Comparison of ENCODE assay signal across 20 cellular contexts in the genomic region with DNA sequence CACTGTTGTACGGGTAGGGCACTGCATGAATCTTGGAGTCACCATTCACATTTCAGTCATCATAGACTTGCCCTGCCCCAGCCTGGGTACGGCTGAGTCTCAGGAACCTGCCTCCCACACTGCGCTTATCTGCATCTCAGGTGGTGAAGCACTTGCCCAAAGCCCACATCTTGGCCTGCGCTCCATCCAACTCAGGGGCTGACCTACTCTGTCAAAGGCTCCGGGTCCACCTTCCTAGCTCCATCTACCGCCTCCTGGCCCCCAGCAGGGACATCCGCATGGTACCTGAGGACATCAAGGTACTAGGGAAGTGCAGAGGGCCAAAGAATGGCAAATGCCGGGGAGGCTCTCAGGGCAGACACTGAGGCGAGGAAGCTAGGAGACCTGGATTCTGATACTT. TPM values are rescaled to one million over a fixed set of nuclear protein-coding genes. Genes with fewer than 3 reads are reported as not detected.
DNase-seq lines count a peak whose midpoint lies in the region; TF ChIP-seq lines count a peak whose summit lies in the region.
"Had no signal": no experiment of that assay in that cellular context is flagged by ENCODE, and none has a peak within 500 bp of the region (broad histone marks: within the 10 kb centered on the region; RNA-seq: fewer than 3 reads in every experiment).

No MANE protein-coding gene starts in this region.

- no peaks in the 10 kb centered on the region for H3K79me2 ChIP-seq in osteoblast (ENCODE audit: insufficient read depth, low read length)
- H3K79me2 ChIP-seq in MM.1S (ENCODE audit: low read length): no peaks in the 10 kb centered on the region

- H3K9ac ChIP-seq in MM.1S (ENCODE audit: low read length): no peak overlapping the region
- H3K9ac ChIP-seq: BLaER1, GM23248 had no signal

- H3K4me1 Mint-ChIP-seq in type B pancreatic cell (ENCODE audit: unreplicated experiment): peaks cover 18% of the 10 kb centered on the region

- H3K4me1 ChIP-seq in osteoblast (ENCODE audit: insufficient read depth, low read length): peaks cover 7% of the 10 kb centered on the region
- peaks cover 2% of the 10 kb centered on the region for H3K4me1 ChIP-seq in MM.1S (ENCODE audit: low read length)

- H3K4me2 ChIP-seq in osteoblast (ENCODE audit: insufficient read depth, low read length) (no peak overlapping the region), MM.1S (ENCODE audit: low read depth, low read length) (no peak overlapping the region)
- H3K4me2 ChIP-seq: BLaER1 had no signal

- H3K9me3 Mint-ChIP-seq in type B pancreatic cell: no peaks in the 10 kb centered on the region
- H3K9me3 Mint-ChIP-seq: CD4-positive, CD25-positive, alpha-beta regulatory T cell; CD8-positive, alpha-beta T cell had no signal

- no peak overlapping the region for H3K27ac Mint-ChIP-seq in type B pancreatic cell
- H3K27ac Mint-ChIP-seq: B cell; CD4-positive, CD25-positive, alpha-beta regulatory T cell; CD8-positive, alpha-beta T cell had no signal

- H3F3A ChIP-seq in MM.1S (ENCODE audit: insufficient read depth, low read length): no peaks in the 10 kb centered on the region

- H3K9me3 ChIP-seq in osteoblast (ENCODE audit: low read depth, low read length) (no peaks in the 10 kb centered on the region), MM.1S (replicated peaks; ENCODE audit: insufficient read depth, low read length) (no peaks in the 10 kb centered on the region)
- H3K9me3 ChIP-seq: BLaER1, Caco-2 had no signal

- H3K27ac ChIP-seq in osteoblast (ENCODE audit: low read depth, low read length): no peak overlapping the region
- no peak overlapping the region for H3K27ac ChIP-seq in MM.1S (ENCODE audit: low read length)
- H3K27ac ChIP-seq: BLaER1, C4-2B, GM23248 had no signal

- H3K4me3 Mint-ChIP-seq in type B pancreatic cell: no peak overlapping the region
- H3K4me3 Mint-ChIP-seq: B cell; CD4-positive, CD25-positive, alpha-beta regulatory T cell; CD8-positive, alpha-beta T cell had no signal

- DNase-seq in islet precursor cell (peak; percentile 41), osteoblast (ENCODE audit: insufficient read length, low spot score, missing footprints) (peak; percentile 51), type B pancreatic cell (ENCODE audit: extremely low spot score, unreplicated experiment) (peak; percentile 62), MM.1S (no peak), NCI-H1930 (lab: John Stamatoyannopoulos, UW) (no peak)
- no peak for DNase-seq in activated effector memory CD4-positive, alpha-beta T cell treated with Interleukin-2 at 50 U/mL for 16 hours
- DNase-seq: Caco-2; CD4-positive, CD25-positive, alpha-beta regulatory T cell; DMS153; DMS79; EL; GDM1; GM23248; H7; HCEC 1CT had no signal

- TF ChIP-seq CTCF in osteoblast (IDR thresholded peaks at IDR 0.05; ENCODE audit: extremely low read depth, low read depth, low read length) (no peak), type B pancreatic cell (conservative IDR thresholded peaks at IDR 0.05) (no peak), MM.1S (IDR thresholded peaks at IDR 0.05; ENCODE audit: low read length) (no peak)

- H3K36me3 ChIP-seq in osteoblast (ENCODE audit: insufficient read depth, low read length): peaks cover 78% of the 10 kb centered on the region
- H3K36me3 ChIP-seq in MM.1S (replicated peaks; ENCODE audit: insufficient read depth, low read length): no peaks in the 10 kb centered on the region

- no peaks in the 10 kb centered on the region for H3K27me3 ChIP-seq in osteoblast (ENCODE audit: insufficient read depth, low read length)
- no peaks in the 10 kb centered on the region for H3K27me3 ChIP-seq in MM.1S (replicated peaks; ENCODE audit: insufficient read depth, low read length)
- H3K27me3 ChIP-seq: BLaER1 had no signal

- H2AFZ ChIP-seq in osteoblast (ENCODE audit: low read length) (no peak overlapping the region), MM.1S (ENCODE audit: low read length) (no peak overlapping the region)
- H2AFZ ChIP-seq: GM23248 had no signal

- H4K20me1 ChIP-seq in osteoblast (ENCODE audit: insufficient read depth, low read length) (peaks cover 7% of the 10 kb centered on the region), MM.1S (ENCODE audit: insufficient read depth, low read length) (no peaks in the 10 kb centered on the region)
- H4K20me1 ChIP-seq: BLaER1 had no signal

- H3K4me3 ChIP-seq in osteoblast (ENCODE audit: insufficient read depth, low read length): no peak overlapping the region
- H3K4me3 ChIP-seq in MM.1S (ENCODE audit: low read length): no peak overlapping the region
- H3K4me3 ChIP-seq: BLaER1, GM12878, GM23248 had no signal

- no peaks in the 10 kb centered on the region for H3K27me3 Mint-ChIP-seq in type B pancreatic cell
- H3K27me3 Mint-ChIP-seq: B cell; CD4-positive, CD25-positive, alpha-beta regulatory T cell had no signal

- peaks cover 24% of the 10 kb centered on the region for H3K36me3 Mint-ChIP-seq in type B pancreatic cell

- no peaks in the 10 kb centered on the region for H3K9me2 ChIP-seq in MM.1S (replicated peaks; ENCODE audit: insufficient read depth, low read length)

RNA-seq across cellular contexts. Expression of gene RHOC, which starts 11.7 kb away (rescaled TPM):
- total RNA-seq in osteoblast (276 and 325 TPM in 2 replicates), type B pancreatic cell (ENCODE audit: low replicate concordance) (131 and 173 TPM in 2 replicates)

RNA-seq across cellular contexts. Expression of gene PPM1J, which starts 19.9 kb away (rescaled TPM):
- total RNA-seq in osteoblast: 0.59 and 1.1 TPM in 2 replicates
- 2.5 and 2.6 TPM in 2 replicates for total RNA-seq in type B pancreatic cell (ENCODE audit: low replicate concordance)
- total RNA-seq: CD4-positive, CD25-positive, alpha-beta regulatory T cell had no signal

RNA-seq across cellular contexts. Expression of gene MOV10, which starts 20.8 kb away (rescaled TPM):
- 35.1 and 38.7 TPM in 2 replicates for total RNA-seq in osteoblast
- 113 and 128 TPM in 2 replicates for total RNA-seq in type B pancreatic cell (ENCODE audit: low replicate concordance)

Comparison
In these comparisons a context has a peak if more than half of its experiments do, and no peak if none do; other contexts are left out.
1. DNase-seq: peak in islet precursor cell (single experiment), osteoblast (single experiment) and type B pancreatic cell (single experiment); none in activated effector memory CD4-positive, alpha-beta T cell treated with Interleukin-2 at 50 U/mL for 16 hours (single experiment), MM.1S (single experiment) and NCI-H1930 (0 of 2).